ENCODE assay signal across 8 cellular contexts in genomic region chr3:36893137-36893557, GRCh38. TPM values are rescaled to one million over a fixed set of nuclear protein-coding genes. Genes with fewer than 3 reads are reported as not detected.
DNase-seq lines count a peak whose midpoint lies in the region; ATAC-seq and TF ChIP-seq lines count a peak whose summit lies in the region.

No MANE protein-coding gene starts in this region.

- H3K4me1 ChIP-seq in upper lobe of right lung (peaks cover 31% of the 10 kb centered on the region), HAP-1 (no peaks in the 10 kb centered on the region)

- intact Hi-C loops in upper lobe of right lung (cut with DNase I), result no loop called here

- H3K4me1 Mint-ChIP-seq in activated naive CD8-positive, alpha-beta T cell treated with anti-CD3 and anti-CD28 coated beads, Interleukin-2, amount 50 U/mL, for 24 hours, result peaks cover 61% of the 10 kb centered on the region

- TF ChIP-seq CTCF in upper lobe of right lung (IDR thresholded peaks at IDR 0.05), result no peak

- ATAC-seq in GM19372 (IDR thresholded peaks at IDR 0.05; ENCODE audit: low read depth, unreplicated experiment) (peak; percentile 43), upper lobe of right lung (peak; percentile 87)
- peak; percentile 51 for ATAC-seq in activated naive CD8-positive, alpha-beta T cell treated with anti-CD3 and anti-CD28 coated beads, Interleukin-2, amount 50 U/mL, for 24 hours

- H3K27ac Mint-ChIP-seq in activated naive CD8-positive, alpha-beta T cell treated with anti-CD3 and anti-CD28 coated beads, Interleukin-2, amount 50 U/mL, for 24 hours, result peak overlapping the region; percentile 76

- H3K9me3 ChIP-seq in upper lobe of right lung (no peaks in the 10 kb centered on the region), HAP-1 (no peaks in the 10 kb centered on the region)

- H3K27me3 Mint-ChIP-seq in activated naive CD8-positive, alpha-beta T cell treated with anti-CD3 and anti-CD28 coated beads, Interleukin-2, amount 50 U/mL, for 24 hours, result no peaks in the 10 kb centered on the region

- H3K4me3 ChIP-seq in upper lobe of right lung (no peak overlapping the region), HAP-1 (no peak overlapping the region)

- H3K36me3 Mint-ChIP-seq in activated naive CD8-positive, alpha-beta T cell treated with anti-CD3 and anti-CD28 coated beads, Interleukin-2, amount 50 U/mL, for 24 hours (ENCODE audit: low read depth), result peaks cover 27% of the 10 kb centered on the region

- H3K36me3 ChIP-seq in upper lobe of right lung (peaks cover 58% of the 10 kb centered on the region), HAP-1 (replicated peaks) (no peaks in the 10 kb centered on the region)

- H3K4me3 Mint-ChIP-seq in activated naive CD8-positive, alpha-beta T cell treated with anti-CD3 and anti-CD28 coated beads, Interleukin-2, amount 50 U/mL, for 24 hours, result no peak overlapping the region

- in situ Hi-C loops in KBM-7 (cut with MboI; ENCODE audit: low pct_unique_long_range_greater_than_20kb, low sequenced_read_pairs), result no loop called here
- in situ Hi-C loops in HAP-1 (cut with MboI; ENCODE audit: low sequenced_read_pairs), result no loop called here

- DNase-seq in CD1c-positive myeloid dendritic cell (ENCODE audit: extremely low spot score) (peak; percentile 83), KBM-7 (peak; percentile 79), iPS-NIHi7 (ENCODE audit: extremely low spot score) (peak; percentile 38), upper lobe of right lung (no peak), HAP-1 (ENCODE audit: low spot score in 2 of 2) (no peak)
- DNase-seq in activated naive CD8-positive, alpha-beta T cell treated with anti-CD3 and anti-CD28 coated beads, Interleukin-2, amount 50 U/mL, for 24 hours, result no peak
- DNase-seq in stimulated activated CD4-positive, alpha-beta T cell treated with anti-CD3 and anti-CD28 coated beads, Interleukin-1b, Interleukin-23, amount 100 ng/mL, for 48 hours, result no peak

- H3K27me3 ChIP-seq in upper lobe of right lung (no peaks in the 10 kb centered on the region), HAP-1 (ENCODE audit: low read depth) (peaks cover 3% of the 10 kb centered on the region; the same call in 1 of the 2 replicates)

- H3K27ac ChIP-seq in upper lobe of right lung, result peak overlapping the region; percentile 55

- H3K9me3 Mint-ChIP-seq in activated naive CD8-positive, alpha-beta T cell treated with anti-CD3 and anti-CD28 coated beads, Interleukin-2, amount 50 U/mL, for 24 hours, result no peaks in the 10 kb centered on the region

RNA-seq across cellular contexts. Expression of gene TRANK1, which starts 51.7 kb away (rescaled TPM):
- total RNA-seq in upper lobe of right lung, result 38.5 TPM

Comparison
In these comparisons a context has a peak if more than half of its experiments do, and no peak if none do; other contexts are left out.
1. DNase-seq: peak in CD1c-positive myeloid dendritic cell (single experiment), KBM-7 (single experiment) and iPS-NIHi7 (single experiment); none in activated naive CD8-positive, alpha-beta T cell treated with anti-CD3 and anti-CD28 coated beads, Interleukin-2, amount 50 U/mL, for 24 hours (single experiment), upper lobe of right lung (single experiment), stimulated activated CD4-positive, alpha-beta T cell treated with anti-CD3 and anti-CD28 coated beads, Interleukin-1b, Interleukin-23, amount 100 ng/mL, for 48 hours (single experiment) and HAP-1 (0 of 2).
2. Peak in every context shown above with its lines, with median percentiles within 50 percentile points of each other: ATAC-seq.